ENCODE assay signal across 1 cellular context in genomic region chr16:47143677-47144558, GRCh38.
TF ChIP-seq lines count a peak whose summit lies in the region.

Gene NETO2 (minus strand): TSS chr16:47143945. CDS start chr16:47143612, 333 bp downstream.

TF ChIP-seq in K562, 482 proteins besides CTCF, POLR2A, EP300 and RAD21 (continued from another document and continues in another):
- TF ChIP-seq ZBTB33 (CRISPR knock-in tag; IDR thresholded peaks at IDR 0.05) (no peak), CREB1 (IDR thresholded peaks at IDR 0.05) (no peak), CREB1 (CRISPR knock-in tag; IDR thresholded peaks at IDR 0.05) (no peak), ZKSCAN3 (CRISPR knock-in tag; IDR thresholded peaks at IDR 0.05) (no peak), ZNF224 (CRISPR knock-in tag; IDR thresholded peaks at IDR 0.05) (no peak), ZNF609 (CRISPR knock-in tag; IDR thresholded peaks at IDR 0.05; ENCODE audit: borderline replicate concordance) (0 out of 2 replicates have a peak, but pooled peaks have one; percentile 35), FOSL1 (tag; conservative IDR thresholded peaks at IDR 0.05) (no peak), GATAD2B (IDR thresholded peaks at IDR 0.05; ENCODE audit: borderline replicate concordance) (0 out of 2 replicates have a peak, but pooled peaks have one; percentile 45), SRSF9 (IDR thresholded peaks at IDR 0.05; ENCODE audit: borderline replicate concordance, low read depth, low read length) (no peak), ARID4B (CRISPR knock-in tag; IDR thresholded peaks at IDR 0.05) (0 out of 2 replicates have a peak, but pooled peaks have one; percentile 13), RBM22 (IDR thresholded peaks at IDR 0.05; ENCODE audit: low read depth, low read length, poor library complexity, severe bottlenecking) (no peak), MEF2A (IDR thresholded peaks at IDR 0.05; ENCODE audit: control insufficient read depth, low read depth, low read length) (no peak), DDX20 (tag; IDR thresholded peaks at IDR 0.05; ENCODE audit: low read depth) (no peak), MTF1 (CRISPR knock-in tag; IDR thresholded peaks at IDR 0.05; ENCODE audit: borderline replicate concordance) (no peak), BRF2 (IDR thresholded peaks at IDR 0.05; ENCODE audit: borderline replicate concordance, insufficient read depth, insufficient read length) (no peak), YY1 (IDR thresholded peaks at IDR 0.05; ENCODE audit: borderline replicate concordance in 1 of 3, control insufficient read depth in 1 of 3, extremely low read depth in 1 of 3, insufficient read depth in 3 of 3, insufficient read length in 1 of 3, insufficient replicate concordance in 2 of 3, low read depth in 1 of 3, low read length in 2 of 3) (peak in 1 of 3 experiments; percentile 6), ELK3 (CRISPR knock-in tag; IDR thresholded peaks at IDR 0.05) (no peak), ZEB2 (IDR thresholded peaks at IDR 0.05) (no peak), ELF2 (CRISPR knock-in tag; IDR thresholded peaks at IDR 0.05) (no peak), TCFL5 (CRISPR knock-in tag; conservative IDR thresholded peaks at IDR 0.05) (no peak), SRSF3 (IDR thresholded peaks at IDR 0.05; ENCODE audit: insufficient read depth, low read length) (no peak), ZHX1 (conservative IDR thresholded peaks at IDR 0.05; ENCODE audit: low read length) (no peak), PHF21A (IDR thresholded peaks at IDR 0.05; ENCODE audit: borderline replicate concordance, low read depth) (no peak), ZNF444 (CRISPR knock-in tag; IDR thresholded peaks at IDR 0.05) (no peak), GATAD2A (IDR thresholded peaks at IDR 0.05) (no peak), TRIM24 (IDR thresholded peaks at IDR 0.05) (no peak), ZBTB8A (IDR thresholded peaks at IDR 0.05; ENCODE audit: partially characterized antibody) (no peak), MYC (IDR thresholded peaks at IDR 0.05; ENCODE audit: low read depth, low read length) (no peak), MYC (CRISPR knock-in tag; IDR thresholded peaks at IDR 0.05; ENCODE audit: borderline replicate concordance, low read depth) (no peak), ZNF239 (CRISPR knock-in tag; IDR thresholded peaks at IDR 0.05) (no peak), WHSC1 (IDR thresholded peaks at IDR 0.05; ENCODE audit: low read length) (no peak), ZNF79 (CRISPR knock-in tag; IDR thresholded peaks at IDR 0.05; ENCODE audit: low read depth) (no peak), ZNF324 (CRISPR knock-in tag; IDR thresholded peaks at IDR 0.05) (no peak), ATF7 (IDR thresholded peaks at IDR 0.05) (no peak), RAD51 (IDR thresholded peaks at IDR 0.05; ENCODE audit: borderline replicate concordance, low read depth) (no peak), ZNF124 (CRISPR knock-in tag; IDR thresholded peaks at IDR 0.05) (no peak), ARID2 (IDR thresholded peaks at IDR 0.05) (no peak), STAT5B (CRISPR knock-in tag; IDR thresholded peaks at IDR 0.05) (no peak), RCOR1 (IDR thresholded peaks at IDR 0.05; ENCODE audit: borderline replicate concordance in 1 of 2, low read depth in 2 of 2, low read length in 2 of 2) (no peak), HDAC3 (IDR thresholded peaks at IDR 0.05; ENCODE audit: borderline replicate concordance, partially characterized antibody) (no peak), MXD1 (CRISPR knock-in tag; IDR thresholded peaks at IDR 0.05; ENCODE audit: borderline replicate concordance, poor library complexity, severe bottlenecking) (no peak), ZNF445 (CRISPR knock-in tag; IDR thresholded peaks at IDR 0.05; ENCODE audit: low read depth) (no peak), NBN (IDR thresholded peaks at IDR 0.05; ENCODE audit: low read depth) (no peak), PTBP1 (IDR thresholded peaks at IDR 0.05; ENCODE audit: low read depth, low read length) (no peak), ZKSCAN8 (CRISPR knock-in tag; IDR thresholded peaks at IDR 0.05) (no peak), SP1 (CRISPR knock-in tag; IDR thresholded peaks at IDR 0.05) (no peak), SAFB (IDR thresholded peaks at IDR 0.05; ENCODE audit: borderline replicate concordance, low read depth, low read length) (0 out of 2 replicates have a peak, but pooled peaks have one; percentile 49), ZC3H4 (CRISPR knock-in tag; IDR thresholded peaks at IDR 0.05; ENCODE audit: borderline replicate concordance) (no peak), IRF2 (CRISPR knock-in tag; IDR thresholded peaks at IDR 0.05) (no peak), CHAMP1 (IDR thresholded peaks at IDR 0.05) (no peak), NR3C1 (CRISPR knock-in tag; IDR thresholded peaks at IDR 0.05) (no peak)
